Comparison of ENCODE assay signal across 8 cellular contexts in genomic region chr6:39887692-39888450, GRCh38. TPM values are rescaled to one million over a fixed set of nuclear protein-coding genes. Genes with fewer than 3 reads are reported as not detected.
DNase-seq lines count a peak whose midpoint lies in the region; ATAC-seq and TF ChIP-seq lines count a peak whose summit lies in the region.

No MANE protein-coding gene starts in this region.

- peaks cover 0 to 4% (median 0%) of the 10 kb centered on the region in 7 donors for H3K9me3 Mint-ChIP-seq in CD14-positive monocyte

- no peaks in the 10 kb centered on the region for H3K36me3 Mint-ChIP-seq in CD14-positive monocyte

- in situ Hi-C loops in G401 (cut with HindIII; ENCODE audit: low sequenced_read_pairs) = no loop called here

- no peak overlapping the region for H3K4me3 Mint-ChIP-seq in CD14-positive monocyte

- intact Hi-C loops in CD14-positive monocyte (cut with micrococcal nuclease) = no loop called here

- H3K4me1 Mint-ChIP-seq in CD14-positive monocyte = no peaks in the 10 kb centered on the region

- TF ChIP-seq CTCF in retinal pigment epithelial cell (conservative IDR thresholded peaks at IDR 0.05; ENCODE audit: low read depth, low read length) (no peak), CD14-positive monocyte (IDR thresholded peaks at IDR 0.05) (no peak)

- no peak for ATAC-seq in HG02870 (IDR thresholded peaks at IDR 0.05; ENCODE audit: unreplicated experiment)

- H3K27me3 Mint-ChIP-seq in CD14-positive monocyte (ENCODE audit: low read depth in 3 of 3) = peaks cover 3 to 21% (median 18%) of the 10 kb centered on the region in 3 donors

- H3K4me3 ChIP-seq in retinal pigment epithelial cell (ENCODE audit: low read length) = no peak overlapping the region

- no peak overlapping the region for H3K27ac Mint-ChIP-seq in CD14-positive monocyte

- DNase-seq in EL (peak; percentile 98), brain pericyte (ENCODE audit: low read depth, low spot score) (peak; percentile 84), inferior parietal cortex (ENCODE audit: extremely low spot score) (peak; percentile 60), retinal pigment epithelial cell (ENCODE audit: low read depth) (peak; percentile 89), CD14-positive monocyte (ENCODE audit: low spot score) (no peak), G401 (ENCODE audit: low spot score) (no peak), GM19240 (ENCODE audit: insufficient read length, low spot score) (no peak)

RNA-seq across cellular contexts. Expression of gene MOCS1, which starts 46.4 kb away (rescaled TPM):
- under 1 TPM; 0.05 to 0.26 TPM for polyA plus RNA-seq in CD14-positive monocyte
- total RNA-seq in G401 (2014; rRNA removed; shearing (Covaris generic)) = 1.3 and 12.0 TPM in 2 replicates

Comparison
In these comparisons a context has a peak if more than half of its experiments do, and no peak if none do; other contexts are left out.
1. DNase-seq: peak in EL (single experiment), brain pericyte (single experiment), inferior parietal cortex (single experiment) and retinal pigment epithelial cell (single experiment); none in CD14-positive monocyte (single experiment), G401 (single experiment) and GM19240 (single experiment).